Comparison of ENCODE assay signal across 29 cellular contexts in the genomic region with DNA sequence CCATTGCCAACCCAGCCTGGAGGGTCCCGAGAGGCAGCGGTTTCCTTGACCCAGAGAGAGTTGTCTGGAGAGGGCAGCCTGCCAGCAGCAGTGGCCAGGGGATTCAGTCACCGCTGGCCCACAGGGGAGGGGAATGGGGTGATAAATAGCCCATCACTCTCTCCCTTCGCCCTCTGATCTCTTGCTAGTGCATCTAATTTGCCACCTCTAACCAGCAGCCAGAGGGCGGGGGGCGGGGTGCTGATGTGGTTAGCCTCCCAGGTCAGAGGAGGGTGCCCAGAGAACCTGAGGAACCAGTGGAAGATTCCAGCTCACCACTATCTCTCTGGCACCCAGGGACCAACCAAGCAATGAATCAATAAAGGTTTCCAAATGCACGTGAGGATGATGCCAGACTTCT. TPM values are rescaled to one million over a fixed set of nuclear protein-coding genes. Genes with fewer than 3 reads are reported as not detected.
"Had no signal": no experiment of that assay in that cellular context is flagged by ENCODE, and none has a peak within 500 bp of the region (broad histone marks: within the 10 kb centered on the region; RNA-seq: fewer than 3 reads in every experiment).

No MANE protein-coding gene starts in this region.

- H3K4me3 ChIP-seq: lower lobe of right lung, neural progenitor cell, psoas muscle, right lobe of liver, smooth muscle cell, tibial nerve, upper lobe of left lung, vagina had no signal

- ATAC-seq: left lobe of liver; left ventricle myocardium superior; lower lobe of right lung; naive thymus-derived CD8-positive, alpha-beta T cell; psoas muscle; right lobe of liver; stimulated activated memory B cell treated with anti-CD40 and anti-IgM and Interleukin-4, amounts not matched to agents 10 μg/mL and 1 μg/mL and 100 μg/mL, for 72 hours; stimulated activated naive CD8-positive, alpha-beta T cell treated with anti-CD3 and anti-CD28 coated beads, Interleukin-15, amount 100 ng/mL, for 72 hours had no signal

- DNase-seq: hippocampal formation; immature natural killer cell; left ventricle myocardium superior; lower lobe of right lung; mammary epithelial cell; mesenchymal stem cell; naive thymus-derived CD8-positive, alpha-beta T cell; nephron progenitor cell; occipital lobe; psoas muscle; right lobe of liver; stimulated activated CD4-positive, alpha-beta T cell treated with anti-CD3 and anti-CD28 coated beads, Interleukin-1b, Interleukin-23, amount 100 ng/mL, for 48 hours; stimulated activated CD4-positive, alpha-beta T cell treated with anti-CD3 and anti-CD28 coated beads, Interleukin-2, amount 100 ng/mL, for 48 hours; stimulated activated CD4-positive, alpha-beta T cell treated with anti-CD3 and anti-CD28 coated beads, Interleukin-4, amount 100 ng/mL, for 4 hours; stimulated activated CD8-positive, alpha-beta memory T cell treated with anti-CD3 and anti-CD28 coated beads, Interleukin-4, amount 100 ng/mL, for 48 hours; stimulated activated naive CD4-positive, alpha-beta T cell treated with Interleukin-2 at 50 U/mL for 16 hours; stimulated activated naive CD8-positive, alpha-beta T cell treated with anti-CD3 and anti-CD28 coated beads, Interleukin-15, amount 100 ng/mL, for 72 hours; substantia nigra; upper lobe of left lung had no signal

- H3K9me3 Mint-ChIP-seq: immature natural killer cell; nephron progenitor cell; neural progenitor cell; stimulated activated memory B cell treated with anti-CD40 and anti-IgM and Interleukin-4, amounts not matched to agents 10 μg/mL and 1 μg/mL and 100 μg/mL, for 72 hours; stimulated activated naive CD8-positive, alpha-beta T cell treated with anti-CD3 and anti-CD28 coated beads, Interleukin-15, amount 100 ng/mL, for 72 hours had no signal

- H3K27ac Mint-ChIP-seq: immature natural killer cell; naive thymus-derived CD8-positive, alpha-beta T cell; nephron progenitor cell; neural progenitor cell; stimulated activated memory B cell treated with anti-CD40 and anti-IgM and Interleukin-4, amounts not matched to agents 10 μg/mL and 1 μg/mL and 100 μg/mL, for 72 hours; stimulated activated naive CD8-positive, alpha-beta T cell treated with anti-CD3 and anti-CD28 coated beads, Interleukin-15, amount 100 ng/mL, for 72 hours had no signal

- H3K4me1 ChIP-seq: lower lobe of right lung, neural progenitor cell, parathyroid adenoma, psoas muscle, right lobe of liver, tibial nerve, upper lobe of left lung, vagina had no signal

- H3K36me3 ChIP-seq: lower lobe of right lung, neural progenitor cell, neutrophil, right lobe of liver, tibial nerve, upper lobe of left lung, vagina had no signal

- H3K27ac ChIP-seq: lower lobe of right lung, neural progenitor cell, neutrophil, parathyroid adenoma, psoas muscle, right lobe of liver, tibial nerve, upper lobe of left lung, vagina had no signal

- H3K9me3 ChIP-seq: lower lobe of right lung, neutrophil, psoas muscle, right lobe of liver, tibial nerve, upper lobe of left lung, vagina had no signal

- H3K4me3 Mint-ChIP-seq: immature natural killer cell; naive thymus-derived CD8-positive, alpha-beta T cell; nephron progenitor cell; neural progenitor cell; stimulated activated memory B cell treated with anti-CD40 and anti-IgM and Interleukin-4, amounts not matched to agents 10 μg/mL and 1 μg/mL and 100 μg/mL, for 72 hours; stimulated activated naive CD8-positive, alpha-beta T cell treated with anti-CD3 and anti-CD28 coated beads, Interleukin-15, amount 100 ng/mL, for 72 hours had no signal

- H3K27me3 ChIP-seq: right lobe of liver, tibial nerve, upper lobe of left lung, vagina had no signal

- H3K36me3 Mint-ChIP-seq: immature natural killer cell; naive thymus-derived CD8-positive, alpha-beta T cell; neural progenitor cell; stimulated activated memory B cell treated with anti-CD40 and anti-IgM and Interleukin-4, amounts not matched to agents 10 μg/mL and 1 μg/mL and 100 μg/mL, for 72 hours had no signal

- H3K4me1 Mint-ChIP-seq: immature natural killer cell; naive thymus-derived CD8-positive, alpha-beta T cell; nephron progenitor cell; stimulated activated memory B cell treated with anti-CD40 and anti-IgM and Interleukin-4, amounts not matched to agents 10 μg/mL and 1 μg/mL and 100 μg/mL, for 72 hours had no signal

RNA-seq across cellular contexts. Expression of a gene that starts 35.1 kb away (rescaled TPM):
- total RNA-seq: left ventricle myocardium superior; lower lobe of right lung; naive thymus-derived CD8-positive, alpha-beta T cell; osteocyte; psoas muscle; skeletal muscle tissue; smooth muscle cell had no signal
